In genomic region chr1:66729130-66729922, GRCh38 we compare ENCODE assay signal across 13 cellular contexts.
DNase-seq lines count a peak whose midpoint lies in the region; ATAC-seq and TF ChIP-seq lines count a peak whose summit lies in the region.
"Had no signal": no experiment of that assay in that cellular context is flagged by ENCODE, and none has a peak within 500 bp of the region (broad histone marks: within the 10 kb centered on the region; RNA-seq: fewer than 3 reads in every experiment).

No MANE protein-coding gene starts in this region.

- H3K4me3 ChIP-seq in SK-N-MC: peak overlapping the region; percentile 52

- TF ChIP-seq POLR2A in erythroblast (IDR thresholded peaks at IDR 0.05; ENCODE audit: low read length): no peak

- no peaks in the 10 kb centered on the region for H3K36me3 ChIP-seq in SK-N-MC (ENCODE audit: insufficient read depth, low read length)

- H3K9ac ChIP-seq in SK-N-MC (ENCODE audit: insufficient read length): no peak overlapping the region

- no peaks in the 10 kb centered on the region for H3K9me3 ChIP-seq in SK-N-MC (ENCODE audit: low read depth, low read length)

- H3K27ac ChIP-seq in SK-N-MC: peak overlapping the region; percentile 88

- ATAC-seq in GM18498 (IDR thresholded peaks at IDR 0.05; ENCODE audit: unreplicated experiment) (peak; percentile 51), GM19351 (IDR thresholded peaks at IDR 0.05; ENCODE audit: unreplicated experiment) (no peak)

- DNase-seq in DMS153 (lab: John Stamatoyannopoulos, UW) (peak; percentile 42), DMS153 treated with DMSO at 0.1 percent for 48 hours (lab: John Stamatoyannopoulos, UW; ENCODE audit: unreplicated experiment) (no peak), SK-N-MC (ENCODE audit: low read depth, low spot score) (no peak), erythroblast (lab: John Stamatoyannopoulos, UW) (peak; percentile 49 to 65), NCI-H128 (lab: John Stamatoyannopoulos, UW; ENCODE audit: unreplicated experiment) (no peak), COLO829 (ENCODE audit: low spot score) (no peak)
- DNase-seq: 8988T; activated effector memory CD4-positive, alpha-beta T cell treated with anti-CD3 and anti-CD28 coated beads, Interleukin-2, amount 50 U/mL, for 16 hours; NCI-H510A treated with DMSO at 0.1 percent for 48 hours; nephron progenitor cell; stimulated activated CD4-positive, alpha-beta T cell treated with anti-CD3 and anti-CD28 coated beads, Interleukin-4, amount 100 ng/mL, for 1 hour had no signal

Comparison
In these comparisons a context has a peak if more than half of its experiments do, and no peak if none do; other contexts are left out.
1. DNase-seq: peak in DMS153 (single experiment) and erythroblast (2 of 2); none in DMS153 treated with DMSO at 0.1 percent for 48 hours (single experiment), SK-N-MC (single experiment), NCI-H128 (single experiment) and COLO829 (single experiment).